16 cellular contexts compared by ENCODE assay signal in the genomic region with DNA sequence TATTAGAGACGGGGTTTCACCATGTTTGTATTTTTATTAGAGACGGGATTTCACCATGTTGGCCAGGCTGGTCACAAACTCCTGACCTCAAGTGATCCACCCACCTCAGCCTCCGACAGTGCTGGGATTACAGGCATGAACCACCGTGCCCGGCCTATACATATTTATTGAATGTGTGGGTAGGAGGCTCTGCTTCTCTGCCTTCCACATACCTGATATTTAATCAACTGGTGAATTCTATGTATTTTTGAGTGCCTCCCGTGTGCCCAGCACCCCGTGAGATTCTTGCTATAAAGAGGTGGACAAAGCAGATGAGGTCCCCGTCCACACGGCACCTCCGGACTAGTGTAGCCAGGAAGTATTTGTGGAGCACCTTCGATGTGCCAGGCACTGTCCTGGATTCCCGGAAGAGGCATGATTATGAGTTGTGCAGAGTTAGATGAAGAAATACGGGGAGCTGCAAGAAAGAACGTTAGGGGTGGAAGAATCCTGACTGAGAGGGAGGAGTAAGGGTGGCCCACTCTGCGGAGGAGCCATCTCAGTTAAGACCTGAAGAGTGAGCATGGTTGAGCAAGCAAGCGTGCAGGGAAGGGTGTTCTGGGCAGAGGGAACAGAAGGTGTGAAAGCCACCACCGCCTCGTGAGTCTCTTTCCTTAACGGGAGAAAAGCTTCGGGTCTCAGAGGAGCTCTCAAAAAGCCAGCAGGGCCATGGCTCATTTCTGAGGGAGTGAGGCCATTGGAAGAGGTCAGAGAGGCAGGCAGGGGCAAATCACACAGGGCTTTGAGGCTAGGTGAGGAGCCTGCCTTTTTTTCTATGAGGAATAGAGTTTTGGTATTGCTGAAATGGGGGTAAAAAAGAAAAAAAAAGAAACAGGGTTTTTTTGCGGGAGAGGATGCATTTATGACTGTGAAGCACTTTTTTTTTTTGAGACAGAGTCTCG. TPM values are rescaled to one million over a fixed set of nuclear protein-coding genes. Genes with fewer than 3 reads are reported as not detected.
DNase-seq lines count a peak whose midpoint lies in the region; ATAC-seq, FAIRE-seq and TF ChIP-seq lines count a peak whose summit lies in the region.
"Had no signal": no experiment of that assay in that cellular context is flagged by ENCODE, and none has a peak within 500 bp of the region (broad histone marks: within the 10 kb centered on the region; RNA-seq: fewer than 3 reads in every experiment).

No MANE protein-coding gene starts in this region.

- TF ChIP-seq RAD21 in K562 (CRISPR knock-in tag; conservative IDR thresholded peaks at IDR 0.05 in 1 of 2, IDR thresholded peaks at IDR 0.05 in 1 of 2) = no peak

- H3K9me1 ChIP-seq in K562 (ENCODE audit: control insufficient read depth, insufficient read depth, low read length) = no peaks in the 10 kb centered on the region

- CTCF ChIA-PET in K562 (lab: Yijun Ruan, JAX; ENCODE audit: low intra/inter-chr PET ratio) = no interaction called here

- no peak overlapping the region; a peak in 1 of 4 replicates for H3K9ac ChIP-seq in K562 (ENCODE audit: insufficient read depth in 1 of 2, low read depth in 2 of 2, low read length in 2 of 2)
- H3K9ac ChIP-seq in mucosa of stomach (ENCODE audit: low read length) = peak overlapping the region; percentile 69

- no peaks in the 10 kb centered on the region for H3K79me2 ChIP-seq in K562 (ENCODE audit: control insufficient read depth, insufficient read depth, low read length)

- H3K27ac ChIP-seq in heart left ventricle = peak overlapping the region in 7 of 12 donors; percentile 37 to 78 (median 55)
- no peak overlapping the region for H3K27ac ChIP-seq in K562 (ENCODE audit: extremely low read depth, low read depth, low read length)
- peak overlapping the region; percentile 56 to 99 for H3K27ac ChIP-seq in uterus
- H3K27ac ChIP-seq: tibial artery, VCaP had no signal

- no peaks in the 10 kb centered on the region for H3K9me3 ChIP-seq in heart left ventricle
- no peaks in the 10 kb centered on the region for H3K9me3 ChIP-seq in K562 (replicated peaks; ENCODE audit: control insufficient read depth, insufficient read depth, low read depth, low read length)
- H3K9me3 ChIP-seq in mucosa of stomach (ENCODE audit: control insufficient read depth, low read length) = no peaks in the 10 kb centered on the region
- no peaks in the 10 kb centered on the region for H3K9me3 ChIP-seq in uterus
- H3K9me3 ChIP-seq: tibial artery had no signal

- DNase-seq in heart left ventricle (peak in 1 of 5 donors; percentile 23), left ventricle myocardium superior (no peak), K562 (ENCODE audit: extremely low read depth in 1 of 4, low spot score in 3 of 4) (no peak), uterus (no peak)
- DNase-seq in stimulated activated CD4-positive, alpha-beta T cell treated with anti-CD3 and anti-CD28 coated beads, Interleukin-2, amount 100 ng/mL, for 48 hours = no peak
- DNase-seq: activated CD4-positive, alpha-beta memory T cell treated with anti-CD3 and anti-CD28 coated beads, Interleukin-2, amount 10 ng/mL, durations not matched to agents 7 days and 5 days; activated naive CD8-positive, alpha-beta T cell treated with anti-CD3 and anti-CD28 coated beads, Interleukin-2, amount 10 ng/mL, durations not matched to agents 7 days and 5 days; activated T-cell treated with anti-CD3 and anti-CD28 coated beads, Interleukin-2, amount 50 U/mL, for 48 hours; foreskin melanocyte; T-helper 1 cell; tibial artery had no signal

- H3K27me3 ChIP-seq in heart left ventricle (peaks cover 0 to 13% (median 3%) of the 10 kb centered on the region in 9 donors), K562 (ENCODE audit: control insufficient read depth in 2 of 2, insufficient read depth in 2 of 2, low read length in 2 of 2) (peaks cover 86 to 97% of the 10 kb centered on the region in 2 experiments), mucosa of stomach (ENCODE audit: control insufficient read depth, insufficient read depth, low read length) (no peaks in the 10 kb centered on the region), uterus (no peaks in the 10 kb centered on the region)
- H3K27me3 ChIP-seq: tibial artery had no signal

- in situ Hi-C loops in K562 (cut with MboI) = no loop called here

- no peak overlapping the region for H3K4me2 ChIP-seq in K562 (ENCODE audit: insufficient read depth, low read length)

- no peak overlapping the region for H2AFZ ChIP-seq in K562 (ENCODE audit: low read depth, low read length)

- 82 to 88% (median 84%) methylated on average over 22 of the region's 22 CpGs for WGBS in heart left ventricle, 4 donors
- WGBS in K562 (ENCODE audit: insufficient coverage, low coverage, missing lambda C conversion rate) = 2% methylated on average over 22 of the region's 22 CpGs

- H3K36me3 ChIP-seq in heart left ventricle = peaks cover 0 to 26% (median 3%) of the 10 kb centered on the region in 9 donors
- H3K36me3 ChIP-seq in K562 (ENCODE audit: control insufficient read depth, insufficient read depth, low read length) = no peaks in the 10 kb centered on the region
- H3K36me3 ChIP-seq in mucosa of stomach (ENCODE audit: control insufficient read depth, insufficient read depth, low read length) = no peaks in the 10 kb centered on the region
- no peaks in the 10 kb centered on the region for H3K36me3 ChIP-seq in uterus

- TF ChIP-seq POLR2A in heart left ventricle (IDR thresholded peaks at IDR 0.05) = no peak
- TF ChIP-seq POLR2A in K562 (conservative IDR thresholded peaks at IDR 0.05) = no peak
- no peak for TF ChIP-seq POLR2A in uterus (IDR thresholded peaks at IDR 0.05)

- POLR2A ChIA-PET in K562 (lab: Yijun Ruan, JAX) = interaction anchor here (1.2 kb wide), 1 partner anchor 88 kb away, joined by 3 read pairs; no protein-coding TSS in a partner anchor

- BruUV-seq in K562 (replicated peaks; lab: Mats Ljungman, UMichigan) = no TSS peak

- FAIRE-seq in K562 (lab: Jason Lieb, UNC) = peak; percentile 57
- FAIRE-seq: small intestine had no signal

- TF ChIP-seq CTCF in heart left ventricle (IDR thresholded peaks at IDR 0.05) (no peak), K562 (IDR thresholded peaks at IDR 0.05 in 2 of 3, conservative IDR thresholded peaks at IDR 0.05 in 1 of 3; ENCODE audit: insufficient read depth in 2 of 3, low read depth in 1 of 3, low read length in 3 of 3) (no peak), uterus (IDR thresholded peaks at IDR 0.05) (no peak)

- no peak for TF ChIP-seq EP300 in K562 (IDR thresholded peaks at IDR 0.05; ENCODE audit: low read length)

- H3K4me1 ChIP-seq in heart left ventricle = peaks cover 0 to 37% (median 10%) of the 10 kb centered on the region in 12 donors
- H3K4me1 ChIP-seq in K562 (replicated peaks in 1 of 2; ENCODE audit: control insufficient read depth in 2 of 2, insufficient read depth in 2 of 2, low read length in 2 of 2) = peaks cover 0 to 9% of the 10 kb centered on the region in 2 experiments; a peak in 1 of 5 replicates
- peaks cover 40% of the 10 kb centered on the region for H3K4me1 ChIP-seq in mucosa of stomach (ENCODE audit: control insufficient read depth, insufficient read depth, low read length)
- peaks cover 0 to 3% of the 10 kb centered on the region in 2 donors for H3K4me1 ChIP-seq in uterus

- ATAC-seq in heart left ventricle (no peak), left ventricle myocardium superior (no peak), K562 (no peak), HG03439 (IDR thresholded peaks at IDR 0.05; ENCODE audit: unreplicated experiment) (no peak), HG02623 (IDR thresholded peaks at IDR 0.05; ENCODE audit: unreplicated experiment) (no peak)

- intact Hi-C loops in heart left ventricle (cut with DNase I) = no loop called here
- intact Hi-C loops in left ventricle myocardium superior (cut with micrococcal nuclease) = no loop called here
- intact Hi-C loops in K562 (cut with micrococcal nuclease) = no loop called here
- intact Hi-C loops in uterus (cut with DNase I; ENCODE audit: low total_unique reads) = no loop called here

- H3K4me3 ChIP-seq in heart left ventricle (no peak overlapping the region), K562 (no peak overlapping the region), mucosa of stomach (ENCODE audit: low read length) (no peak overlapping the region), uterus (no peak overlapping the region)
- H3K4me3 ChIP-seq: tibial artery had no signal

- peaks cover 37% of the 10 kb centered on the region for H4K20me1 ChIP-seq in K562 (replicated peaks; ENCODE audit: control insufficient read depth, insufficient read depth, low read length)

TF ChIP-seq in K562, 482 proteins besides CTCF, POLR2A, EP300 and RAD21:
- no peak for TF ChIP-seq CBX5 (IDR thresholded peaks at IDR 0.05; ENCODE audit: borderline replicate concordance, low read depth)
- peak; percentile 73 for TF ChIP-seq CBX2 (IDR thresholded peaks at IDR 0.05; ENCODE audit: insufficient read depth, low read length, poor library complexity, severe bottlenecking)

RNA-seq across cellular contexts. Expression of a gene that starts 21.2 kb away (rescaled TPM):
- 100 to 1,000 TPM in 1 of 9 donors, 10 to 100 TPM in 7, 1 to 10 TPM in 1; 8.0 to 153 (median 12.9) TPM for total RNA-seq in heart left ventricle
- 10 to 100 TPM in 1 of 2 donors, 1 to 10 TPM in 1; 8.0 to 16.2 TPM for polyA plus RNA-seq in heart left ventricle
- total RNA-seq in left ventricle myocardium superior = 29.1 TPM
- total RNA-seq in K562 (2011; cell fraction: chromatin; rRNA removed; ENCODE audit: low replicate concordance) = 0.42 TPM in 1 of 2 replicates, not detected in the other
- total RNA-seq in K562 (2011; cell fraction: nucleolus; rRNA removed) = 0.13 and 0.17 TPM in 2 replicates
- total RNA-seq in K562 (2011; cell fraction: nucleoplasm; rRNA removed) = 0.31 TPM in 1 of 2 replicates, not detected in the other
- total RNA-seq in K562 (2014; rRNA removed) = 0.12 TPM in 1 of 2 replicates, not detected in the other
- 0.04 and 0.10 TPM in 2 replicates for total RNA-seq in K562 (2014; rRNA removed; fragmentation: Illumina TruSeq; extraction: Trizol)
- total RNA-seq in K562 (2015; rRNA removed; fragmentation: Illumina TruSeq; extraction: Trizol) = not detected in 2 replicates
- total RNA-seq in K562 (2021) = 0.22 and 0.24 TPM in 2 replicates
- polyA plus RNA-seq in K562 (2011; rRNA removed) = 0.05 TPM in 1 of 2 replicates, not detected in the other
- 0.03 and 0.19 TPM in 2 replicates for polyA plus RNA-seq in K562 (2011; cell fraction: cytosol; rRNA removed)
- 0.34 TPM in 1 of 2 replicates, not detected in the other for polyA plus RNA-seq in K562 (2011; cell fraction: nucleus; rRNA removed)
- 0.07 and 0.16 TPM in 2 replicates for polyA plus RNA-seq in K562 (2012)
- 0.03 and 0.06 TPM in 2 replicates for polyA plus RNA-seq in K562 (2014; fragmentation: Illumina TruSeq; extraction: Trizol)
- polyA plus RNA-seq in K562 (2014; fragmentation: Nextera tagmentation; extraction: Ambion mirVana) = under 1 TPM in 1 of 2 experiments, not detected in 1; 0.03 TPM
- 0.08 TPM in 1 of 2 replicates, not detected in the other for polyA plus RNA-seq in K562 (2014; rRNA removed)
- polyA minus RNA-seq in K562 (2011; rRNA and poly(A)+ RNA removed) = 0.04 and 0.06 TPM in 2 replicates
- polyA minus RNA-seq in K562 (2011; cell fraction: cytosol; rRNA and poly(A)+ RNA removed) = not detected in 2 replicates
- polyA minus RNA-seq in K562 (2011; cell fraction: nucleus; rRNA and poly(A)+ RNA removed) = 0.27 TPM in 1 of 2 replicates, not detected in the other
- total RNA-seq in uterus = 100 to 1,000 TPM; 108 to 441 (median 190) TPM

Comparison
In these comparisons a context has a peak if more than half of its experiments do, and no peak if none do; other contexts are left out.
1. RNA of a gene that starts 21.2 kb away (total RNA-seq): 108 to 441 TPM in uterus, 29.1 TPM in left ventricle myocardium superior (single experiment) and 8.0 to 153 TPM in heart left ventricle; 0.04 to 0.42 TPM in K562; every median in the first group is over 4 times any median in the second.